In the genomic region with DNA sequence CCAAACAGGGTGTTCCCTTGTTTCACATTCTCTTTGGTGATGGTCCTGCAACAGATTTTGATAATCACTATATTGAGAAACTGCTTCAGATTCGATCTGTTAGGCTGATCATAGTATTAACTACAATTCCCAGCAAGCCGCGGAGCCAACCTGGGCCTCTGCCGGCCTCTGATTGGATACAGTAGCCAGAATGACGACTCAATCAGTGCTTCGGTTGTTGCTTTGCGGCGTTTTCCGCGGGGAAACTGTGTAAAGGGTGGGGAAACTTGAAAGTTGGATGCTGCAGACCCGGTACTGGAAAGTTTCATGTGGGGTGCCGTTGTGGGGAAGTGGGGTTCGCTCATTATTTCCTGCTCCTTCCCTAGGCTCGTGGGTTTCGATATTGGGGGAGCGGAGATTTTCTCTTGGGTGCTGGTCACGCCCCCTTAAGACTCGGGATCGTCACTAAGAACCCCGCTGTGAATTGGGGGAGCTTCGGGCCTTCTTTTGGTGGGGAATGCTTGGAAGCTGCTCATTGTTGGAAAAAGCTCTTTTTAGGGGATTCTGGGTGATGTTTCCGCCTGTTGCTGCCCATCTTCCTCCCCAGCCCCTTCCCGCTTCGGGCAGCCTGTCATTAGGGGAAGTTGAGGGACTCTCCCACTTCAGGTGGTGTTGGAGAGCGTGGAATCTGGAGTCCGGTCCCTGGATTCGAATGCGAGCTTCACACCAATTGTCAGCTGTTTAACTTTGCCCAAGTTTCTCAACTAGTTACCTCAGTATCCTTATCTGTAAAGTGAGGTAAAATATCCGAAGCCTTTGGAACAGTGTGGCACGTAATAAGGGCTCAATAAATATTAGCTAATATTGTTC, we compare ENCODE assay signal across 1 cellular context.
A peak's percentile ranks its signal among the peaks of the same experiment; 100 is the strongest.
TF ChIP-seq lines count a peak whose summit lies in the region.

A gene (plus strand): TSS at position 217 of the 849 bp plus-strand sequence.

TF ChIP-seq in HEK293, 187 proteins besides CTCF, POLR2A, EP300 and RAD21 (continued from another document and continues in another):
- TF ChIP-seq ZNF621 (tag by site-specific recombination; IDR thresholded peaks at IDR 0.05) (no peak), ZBTB48 (tag by site-specific recombination; IDR thresholded peaks at IDR 0.05) (peak; percentile 96), EGR2 (tag by site-specific recombination; IDR thresholded peaks at IDR 0.05; ENCODE audit: low read depth) (no peak), ZNF670 (tag by site-specific recombination; IDR thresholded peaks at IDR 0.05; ENCODE audit: low read depth) (no peak), ZNF175 (tag by site-specific recombination; IDR thresholded peaks at IDR 0.05) (no peak), ZNF660 (tag by site-specific recombination; IDR thresholded peaks at IDR 0.05) (peak; percentile 38; the same call in 1 of the 2 replicates), ZNF223 (tag by site-specific recombination; IDR thresholded peaks at IDR 0.05) (no peak), ZNF549 (tag by site-specific recombination; IDR thresholded peaks at IDR 0.05) (no peak), ZNF555 (tag by site-specific recombination; conservative IDR thresholded peaks at IDR 0.05) (no peak), ZNF140 (tag by site-specific recombination; IDR thresholded peaks at IDR 0.05) (no peak), ZNF350 (tag by site-specific recombination; IDR thresholded peaks at IDR 0.05) (no peak), ZSCAN30 (tag by site-specific recombination; IDR thresholded peaks at IDR 0.05) (no peak), SP7 (tag by site-specific recombination; IDR thresholded peaks at IDR 0.05) (0 out of 2 replicates have a peak, but pooled peaks have one; percentile 20), GLIS1 (tag by site-specific recombination; IDR thresholded peaks at IDR 0.05) (no peak), ZNF658 (tag by site-specific recombination; IDR thresholded peaks at IDR 0.05) (no peak), ZNF510 (tag by site-specific recombination; IDR thresholded peaks at IDR 0.05; ENCODE audit: insufficient replicate concordance) (no peak), ZFP37 (tag by site-specific recombination; IDR thresholded peaks at IDR 0.05) (no peak), ZNF138 (tag by site-specific recombination; IDR thresholded peaks at IDR 0.05; ENCODE audit: borderline replicate concordance) (no peak), HOXC10 (CRISPR knock-in tag; IDR thresholded peaks at IDR 0.05) (no peak), KLF10 (tag by site-specific recombination; IDR thresholded peaks at IDR 0.05) (no peak), ZNF529 (tag by site-specific recombination; IDR thresholded peaks at IDR 0.05; ENCODE audit: insufficient replicate concordance) (no peak), ZNF391 (tag by site-specific recombination; IDR thresholded peaks at IDR 0.05; ENCODE audit: borderline replicate concordance, low read depth) (no peak), ZFP69B (tag by site-specific recombination; IDR thresholded peaks at IDR 0.05) (peak; percentile 99), ZNF23 (tag by site-specific recombination; IDR thresholded peaks at IDR 0.05; ENCODE audit: borderline replicate concordance) (no peak), ZNF132 (tag by site-specific recombination; IDR thresholded peaks at IDR 0.05; ENCODE audit: borderline replicate concordance) (no peak), ZNF302 (tag by site-specific recombination; IDR thresholded peaks at IDR 0.05; ENCODE audit: low read depth) (no peak), ZNF501 (tag by site-specific recombination; IDR thresholded peaks at IDR 0.05) (peak; percentile 37; the same call in 1 of the 2 replicates), ZNF830 (tag by site-specific recombination; IDR thresholded peaks at IDR 0.05; ENCODE audit: low read depth) (no peak), ZNF600 (tag by site-specific recombination; IDR thresholded peaks at IDR 0.05) (no peak; the same call in 1 of the 2 replicates), ZNF10 (tag by site-specific recombination; IDR thresholded peaks at IDR 0.05) (no peak), ZNF776 (tag by site-specific recombination; IDR thresholded peaks at IDR 0.05; ENCODE audit: borderline replicate concordance) (no peak), ZNF174 (tag by site-specific recombination; IDR thresholded peaks at IDR 0.05) (no peak), ZBTB1 (tag by site-specific recombination; IDR thresholded peaks at IDR 0.05) (no peak)
- TF ChIP-seq, protein P1, sequence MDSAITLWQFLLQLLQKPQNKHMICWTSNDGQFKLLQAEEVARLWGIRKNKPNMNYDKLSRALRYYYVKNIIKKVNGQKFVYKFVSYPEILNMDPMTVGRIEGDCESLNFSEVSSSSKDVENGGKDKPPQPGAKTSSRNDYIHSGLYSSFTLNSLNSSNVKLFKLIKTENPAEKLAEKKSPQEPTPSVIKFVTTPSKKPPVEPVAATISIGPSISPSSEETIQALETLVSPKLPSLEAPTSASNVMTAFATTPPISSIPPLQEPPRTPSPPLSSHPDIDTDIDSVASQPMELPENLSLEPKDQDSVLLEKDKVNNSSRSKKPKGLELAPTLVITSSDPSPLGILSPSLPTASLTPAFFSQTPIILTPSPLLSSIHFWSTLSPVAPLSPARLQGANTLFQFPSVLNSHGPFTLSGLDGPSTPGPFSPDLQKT (IDR thresholded peaks at IDR 0.05; ENCODE audit: borderline replicate concordance, low read depth, low read length), result no peak
- TF ChIP-seq, protein P2, sequence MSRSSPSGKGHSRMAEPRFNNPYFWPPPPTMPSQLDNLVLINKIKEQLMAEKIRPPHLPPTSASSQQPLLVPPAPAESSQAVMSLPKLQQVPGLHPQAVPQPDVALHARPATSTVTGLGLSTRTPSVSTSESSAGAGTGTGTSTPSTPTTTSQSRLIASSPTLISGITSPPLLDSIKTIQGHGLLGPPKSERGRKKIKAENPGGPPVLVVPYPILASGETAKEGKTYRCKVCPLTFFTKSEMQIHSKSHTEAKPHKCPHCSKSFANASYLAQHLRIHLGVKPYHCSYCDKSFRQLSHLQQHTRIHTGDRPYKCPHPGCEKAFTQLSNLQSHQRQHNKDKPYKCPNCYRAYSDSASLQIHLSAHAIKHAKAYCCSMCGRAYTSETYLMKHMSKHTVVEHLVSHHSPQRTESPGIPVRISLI (tag by site-specific recombination; IDR thresholded peaks at IDR 0.05), result no peak
- TF ChIP-seq, protein P3, sequence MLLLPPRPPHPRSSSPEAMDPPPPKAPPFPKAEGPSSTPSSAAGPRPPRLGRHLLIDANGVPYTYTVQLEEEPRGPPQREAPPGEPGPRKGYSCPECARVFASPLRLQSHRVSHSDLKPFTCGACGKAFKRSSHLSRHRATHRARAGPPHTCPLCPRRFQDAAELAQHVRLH (tag by site-specific recombination; IDR thresholded peaks at IDR 0.05), result no peak
- TF ChIP-seq, protein P4, sequence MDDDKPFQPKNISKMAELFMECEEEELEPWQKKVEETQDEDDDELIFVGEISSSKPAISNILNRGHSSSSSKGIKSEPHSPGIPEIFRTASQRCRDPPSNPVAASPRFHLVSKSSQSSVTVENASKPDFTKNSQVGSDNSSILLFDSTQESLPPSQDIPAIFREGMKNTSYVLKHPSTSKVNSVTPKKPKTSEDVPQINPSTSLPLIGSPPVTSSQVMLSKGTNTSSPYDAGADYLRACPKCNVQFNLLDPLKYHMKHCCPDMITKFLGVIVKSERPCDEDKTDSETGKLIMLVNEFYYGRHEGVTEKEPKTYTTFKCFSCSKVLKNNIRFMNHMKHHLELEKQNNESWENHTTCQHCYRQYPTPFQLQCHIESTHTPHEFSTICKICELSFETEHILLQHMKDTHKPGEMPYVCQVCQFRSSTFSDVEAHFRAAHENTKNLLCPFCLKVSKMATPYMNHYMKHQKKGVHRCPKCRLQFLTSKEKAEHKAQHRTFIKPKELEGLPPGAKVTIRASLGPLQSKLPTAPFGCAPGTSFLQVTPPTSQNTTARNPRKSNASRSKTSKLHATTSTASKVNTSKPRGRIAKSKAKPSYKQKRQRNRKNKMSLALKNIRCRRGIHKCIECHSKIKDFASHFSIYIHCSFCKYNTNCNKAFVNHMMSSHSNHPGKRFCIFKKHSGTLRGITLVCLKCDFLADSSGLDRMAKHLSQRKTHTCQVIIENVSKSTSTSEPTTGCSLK (tag by site-specific recombination; IDR thresholded peaks at IDR 0.05), result no peak
- TF ChIP-seq, protein P5, sequence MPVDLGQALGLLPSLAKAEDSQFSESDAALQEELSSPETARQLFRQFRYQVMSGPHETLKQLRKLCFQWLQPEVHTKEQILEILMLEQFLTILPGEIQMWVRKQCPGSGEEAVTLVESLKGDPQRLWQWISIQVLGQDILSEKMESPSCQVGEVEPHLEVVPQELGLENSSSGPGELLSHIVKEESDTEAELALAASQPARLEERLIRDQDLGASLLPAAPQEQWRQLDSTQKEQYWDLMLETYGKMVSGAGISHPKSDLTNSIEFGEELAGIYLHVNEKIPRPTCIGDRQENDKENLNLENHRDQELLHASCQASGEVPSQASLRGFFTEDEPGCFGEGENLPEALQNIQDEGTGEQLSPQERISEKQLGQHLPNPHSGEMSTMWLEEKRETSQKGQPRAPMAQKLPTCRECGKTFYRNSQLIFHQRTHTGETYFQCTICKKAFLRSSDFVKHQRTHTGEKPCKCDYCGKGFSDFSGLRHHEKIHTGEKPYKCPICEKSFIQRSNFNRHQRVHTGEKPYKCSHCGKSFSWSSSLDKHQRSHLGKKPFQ (tag by site-specific recombination; IDR thresholded peaks at IDR 0.05), result peak; percentile 61; the same call in 1 of the 2 replicates
- TF ChIP-seq, protein P6, sequence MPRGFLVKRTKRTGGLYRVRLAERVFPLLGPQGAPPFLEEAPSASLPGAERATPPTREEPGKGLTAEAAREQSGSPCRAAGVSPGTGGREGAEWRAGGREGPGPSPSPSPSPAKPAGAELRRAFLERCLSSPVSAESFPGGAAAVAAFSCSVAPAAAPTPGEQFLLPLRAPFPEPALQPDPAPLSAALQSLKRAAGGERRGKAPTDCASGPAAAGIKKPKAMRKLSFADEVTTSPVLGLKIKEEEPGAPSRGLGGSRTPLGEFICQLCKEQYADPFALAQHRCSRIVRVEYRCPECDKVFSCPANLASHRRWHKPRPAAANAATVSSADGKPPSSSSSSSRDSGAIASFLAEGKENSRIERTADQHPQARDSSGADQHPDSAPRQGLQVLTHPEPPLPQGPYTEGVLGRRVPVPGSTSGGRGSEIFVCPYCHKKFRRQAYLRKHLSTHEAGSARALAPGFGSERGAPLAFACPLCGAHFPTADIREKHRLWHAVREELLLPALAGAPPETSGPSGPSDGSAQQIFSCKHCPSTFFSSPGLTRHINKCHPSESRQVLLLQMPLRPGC (tag by site-specific recombination; IDR thresholded peaks at IDR 0.05), result no peak
- TF ChIP-seq, protein P7, sequence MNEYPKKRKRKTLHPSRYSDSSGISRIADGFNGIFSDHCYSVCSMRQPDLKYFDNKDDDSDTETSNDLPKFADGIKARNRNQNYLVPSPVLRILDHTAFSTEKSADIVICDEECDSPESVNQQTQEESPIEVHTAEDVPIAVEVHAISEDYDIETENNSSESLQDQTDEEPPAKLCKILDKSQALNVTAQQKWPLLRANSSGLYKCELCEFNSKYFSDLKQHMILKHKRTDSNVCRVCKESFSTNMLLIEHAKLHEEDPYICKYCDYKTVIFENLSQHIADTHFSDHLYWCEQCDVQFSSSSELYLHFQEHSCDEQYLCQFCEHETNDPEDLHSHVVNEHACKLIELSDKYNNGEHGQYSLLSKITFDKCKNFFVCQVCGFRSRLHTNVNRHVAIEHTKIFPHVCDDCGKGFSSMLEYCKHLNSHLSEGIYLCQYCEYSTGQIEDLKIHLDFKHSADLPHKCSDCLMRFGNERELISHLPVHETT (tag by site-specific recombination; IDR thresholded peaks at IDR 0.05), result no peak
- TF ChIP-seq, protein P8, sequence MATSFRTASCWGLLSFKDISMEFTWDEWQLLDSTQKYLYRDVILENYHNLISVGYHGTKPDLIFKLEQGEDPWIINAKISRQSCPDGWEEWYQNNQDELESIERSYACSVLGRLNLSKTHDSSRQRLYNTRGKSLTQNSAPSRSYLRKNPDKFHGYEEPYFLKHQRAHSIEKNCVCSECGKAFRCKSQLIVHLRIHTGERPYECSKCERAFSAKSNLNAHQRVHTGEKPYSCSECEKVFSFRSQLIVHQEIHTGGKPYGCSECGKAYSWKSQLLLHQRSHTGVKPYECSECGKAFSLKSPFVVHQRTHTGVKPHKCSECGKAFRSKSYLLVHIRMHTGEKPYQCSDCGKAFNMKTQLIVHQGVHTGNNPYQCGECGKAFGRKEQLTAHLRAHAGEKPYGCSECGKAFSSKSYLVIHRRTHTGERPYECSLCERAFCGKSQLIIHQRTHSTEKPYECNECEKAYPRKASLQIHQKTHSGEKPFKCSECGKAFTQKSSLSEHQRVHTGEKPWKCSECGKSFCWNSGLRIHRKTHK (tag by site-specific recombination; IDR thresholded peaks at IDR 0.05), result no peak
- TF ChIP-seq, protein P9, sequence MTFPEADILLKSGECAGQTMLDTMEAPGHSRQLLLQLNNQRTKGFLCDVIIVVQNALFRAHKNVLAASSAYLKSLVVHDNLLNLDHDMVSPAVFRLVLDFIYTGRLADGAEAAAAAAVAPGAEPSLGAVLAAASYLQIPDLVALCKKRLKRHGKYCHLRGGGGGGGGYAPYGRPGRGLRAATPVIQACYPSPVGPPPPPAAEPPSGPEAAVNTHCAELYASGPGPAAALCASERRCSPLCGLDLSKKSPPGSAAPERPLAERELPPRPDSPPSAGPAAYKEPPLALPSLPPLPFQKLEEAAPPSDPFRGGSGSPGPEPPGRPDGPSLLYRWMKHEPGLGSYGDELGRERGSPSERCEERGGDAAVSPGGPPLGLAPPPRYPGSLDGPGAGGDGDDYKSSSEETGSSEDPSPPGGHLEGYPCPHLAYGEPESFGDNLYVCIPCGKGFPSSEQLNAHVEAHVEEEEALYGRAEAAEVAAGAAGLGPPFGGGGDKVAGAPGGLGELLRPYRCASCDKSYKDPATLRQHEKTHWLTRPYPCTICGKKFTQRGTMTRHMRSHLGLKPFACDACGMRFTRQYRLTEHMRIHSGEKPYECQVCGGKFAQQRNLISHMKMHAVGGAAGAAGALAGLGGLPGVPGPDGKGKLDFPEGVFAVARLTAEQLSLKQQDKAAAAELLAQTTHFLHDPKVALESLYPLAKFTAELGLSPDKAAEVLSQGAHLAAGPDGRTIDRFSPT (tag by site-specific recombination; IDR thresholded peaks at IDR 0.05), result no peak
- TF ChIP-seq, protein P10, sequence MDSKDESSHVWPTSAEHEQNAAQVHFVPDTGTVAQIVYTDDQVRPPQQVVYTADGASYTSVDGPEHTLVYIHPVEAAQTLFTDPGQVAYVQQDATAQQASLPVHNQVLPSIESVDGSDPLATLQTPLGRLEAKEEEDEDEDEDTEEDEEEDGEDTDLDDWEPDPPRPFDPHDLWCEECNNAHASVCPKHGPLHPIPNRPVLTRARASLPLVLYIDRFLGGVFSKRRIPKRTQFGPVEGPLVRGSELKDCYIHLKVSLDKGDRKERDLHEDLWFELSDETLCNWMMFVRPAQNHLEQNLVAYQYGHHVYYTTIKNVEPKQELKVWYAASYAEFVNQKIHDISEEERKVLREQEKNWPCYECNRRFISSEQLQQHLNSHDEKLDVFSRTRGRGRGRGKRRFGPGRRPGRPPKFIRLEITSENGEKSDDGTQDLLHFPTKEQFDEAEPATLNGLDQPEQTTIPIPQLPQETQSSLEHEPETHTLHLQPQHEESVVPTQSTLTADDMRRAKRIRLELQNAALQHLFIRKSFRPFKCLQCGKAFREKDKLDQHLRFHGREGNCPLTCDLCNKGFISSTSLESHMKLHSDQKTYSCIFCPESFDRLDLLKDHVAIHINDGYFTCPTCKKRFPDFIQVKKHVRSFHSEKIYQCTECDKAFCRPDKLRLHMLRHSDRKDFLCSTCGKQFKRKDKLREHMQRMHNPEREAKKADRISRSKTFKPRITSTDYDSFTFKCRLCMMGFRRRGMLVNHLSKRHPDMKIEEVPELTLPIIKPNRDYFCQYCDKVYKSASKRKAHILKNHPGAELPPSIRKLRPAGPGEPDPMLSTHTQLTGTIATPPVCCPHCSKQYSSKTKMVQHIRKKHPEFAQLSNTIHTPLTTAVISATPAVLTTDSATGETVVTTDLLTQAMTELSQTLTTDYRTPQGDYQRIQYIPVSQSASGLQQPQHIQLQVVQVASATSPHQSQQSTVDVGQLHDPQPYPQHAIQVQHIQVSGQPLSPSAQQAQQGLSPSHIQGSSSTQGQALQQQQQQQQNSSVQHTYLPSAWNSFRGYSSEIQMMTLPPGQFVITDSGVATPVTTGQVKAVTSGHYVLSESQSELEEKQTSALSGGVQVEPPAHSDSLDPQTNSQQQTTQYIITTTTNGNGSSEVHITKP (tag by site-specific recombination; IDR thresholded peaks at IDR 0.05), result peak; percentile 49; the same call in 1 of the 2 replicates
